In genomic region chr20:8250539-8251200, GRCh38 we compare ENCODE assay signal across 1 cellular context.
A peak's percentile ranks its signal among the peaks of the same experiment; 100 is the strongest.
TF ChIP-seq lines count a peak whose summit lies in the region.

No MANE protein-coding gene starts in this region.

TF ChIP-seq in HepG2, 621 proteins besides CTCF, POLR2A, EP300 and RAD21 (continued from another document and continues in another):
- TF ChIP-seq NKX3-1 (CRISPR knock-in tag; IDR thresholded peaks at IDR 0.05) = peak; percentile 71
- peak; percentile 55; the same call in 1 of the 2 replicates for TF ChIP-seq ZBTB21 (CRISPR knock-in tag; IDR thresholded peaks at IDR 0.05)
- no peak for TF ChIP-seq ZNF256 (CRISPR knock-in tag; conservative IDR thresholded peaks at IDR 0.05)
- TF ChIP-seq ZBTB46 (CRISPR knock-in tag; IDR thresholded peaks at IDR 0.05; ENCODE audit: borderline replicate concordance) = no peak
- no peak for TF ChIP-seq CAMTA2 (CRISPR knock-in tag; IDR thresholded peaks at IDR 0.05; ENCODE audit: borderline replicate concordance)
- peak in 1 of 2 experiments; percentile 87; a peak in 2 of 4 replicates for TF ChIP-seq KLF16 (CRISPR knock-in tag; IDR thresholded peaks at IDR 0.05)
- TF ChIP-seq ZBTB7B (CRISPR knock-in tag; IDR thresholded peaks at IDR 0.05) = peak; percentile 64
- TF ChIP-seq HIC2 (CRISPR knock-in tag; IDR thresholded peaks at IDR 0.05; ENCODE audit: low read depth) = no peak
- no peak for TF ChIP-seq ZNF30 (CRISPR knock-in tag; IDR thresholded peaks at IDR 0.05)
- TF ChIP-seq SNAPC4 (CRISPR knock-in tag; IDR thresholded peaks at IDR 0.05) = peak; percentile 78; the same call in 1 of the 2 replicates
- no peak for TF ChIP-seq PRDM4 (CRISPR knock-in tag; IDR thresholded peaks at IDR 0.05; ENCODE audit: borderline replicate concordance)
- no peak for TF ChIP-seq TGIF2 (CRISPR knock-in tag; IDR thresholded peaks at IDR 0.05)
- no peak for TF ChIP-seq PAF1 (CRISPR knock-in tag; IDR thresholded peaks at IDR 0.05)
- no peak for TF ChIP-seq ZNF274 (CRISPR knock-in tag; IDR thresholded peaks at IDR 0.05)
- TF ChIP-seq RBFOX2 (IDR thresholded peaks at IDR 0.05; ENCODE audit: low read depth, low read length) = no peak
- TF ChIP-seq CCAR2 (optimal IDR thresholded peaks at IDR 0.05; ENCODE audit: low read depth, low read length) = no peak
- peak; percentile 95 for TF ChIP-seq HDAC1 (CRISPR knock-in tag; IDR thresholded peaks at IDR 0.05)
- peak; percentile 65; the same call in 1 of the 2 replicates for TF ChIP-seq ATF6 (CRISPR knock-in tag; conservative IDR thresholded peaks at IDR 0.05)
- peak; percentile 37; the same call in 1 of the 2 replicates for TF ChIP-seq ZNF574 (CRISPR knock-in tag; IDR thresholded peaks at IDR 0.05)
- TF ChIP-seq THAP11 (CRISPR knock-in tag; IDR thresholded peaks at IDR 0.05) = peak; percentile 80
- no peak for TF ChIP-seq GPN1 (CRISPR knock-in tag; IDR thresholded peaks at IDR 0.05; ENCODE audit: borderline replicate concordance)
- TF ChIP-seq PHF8 (CRISPR knock-in tag; IDR thresholded peaks at IDR 0.05) = 0 out of 2 replicates have a peak, but pooled peaks have one; percentile 17
- TF ChIP-seq PRDM10 (CRISPR knock-in tag; IDR thresholded peaks at IDR 0.05; ENCODE audit: low read depth) = peak; percentile 77
- TF ChIP-seq CBX5 (CRISPR knock-in tag; IDR thresholded peaks at IDR 0.05; ENCODE audit: borderline replicate concordance) = peak; percentile 69; the same call in 1 of the 2 replicates
- TF ChIP-seq ZFP91 (CRISPR knock-in tag; IDR thresholded peaks at IDR 0.05; ENCODE audit: borderline replicate concordance) = no peak
- no peak; the same call in 1 of the 2 replicates for TF ChIP-seq ZNF232 (CRISPR knock-in tag; IDR thresholded peaks at IDR 0.05; ENCODE audit: borderline replicate concordance)
- peak; percentile 34; the same call in 1 of the 2 replicates for TF ChIP-seq ZFX (CRISPR knock-in tag; IDR thresholded peaks at IDR 0.05; ENCODE audit: low read depth)
- TF ChIP-seq REPIN1 (CRISPR knock-in tag; IDR thresholded peaks at IDR 0.05; ENCODE audit: borderline replicate concordance, low read depth) = peak; percentile 50; the same call in 1 of the 2 replicates
- TF ChIP-seq TFE3 (CRISPR knock-in tag; IDR thresholded peaks at IDR 0.05) = peak; percentile 59
